Comparison of ENCODE assay signal across 23 cellular contexts in the genomic region with DNA sequence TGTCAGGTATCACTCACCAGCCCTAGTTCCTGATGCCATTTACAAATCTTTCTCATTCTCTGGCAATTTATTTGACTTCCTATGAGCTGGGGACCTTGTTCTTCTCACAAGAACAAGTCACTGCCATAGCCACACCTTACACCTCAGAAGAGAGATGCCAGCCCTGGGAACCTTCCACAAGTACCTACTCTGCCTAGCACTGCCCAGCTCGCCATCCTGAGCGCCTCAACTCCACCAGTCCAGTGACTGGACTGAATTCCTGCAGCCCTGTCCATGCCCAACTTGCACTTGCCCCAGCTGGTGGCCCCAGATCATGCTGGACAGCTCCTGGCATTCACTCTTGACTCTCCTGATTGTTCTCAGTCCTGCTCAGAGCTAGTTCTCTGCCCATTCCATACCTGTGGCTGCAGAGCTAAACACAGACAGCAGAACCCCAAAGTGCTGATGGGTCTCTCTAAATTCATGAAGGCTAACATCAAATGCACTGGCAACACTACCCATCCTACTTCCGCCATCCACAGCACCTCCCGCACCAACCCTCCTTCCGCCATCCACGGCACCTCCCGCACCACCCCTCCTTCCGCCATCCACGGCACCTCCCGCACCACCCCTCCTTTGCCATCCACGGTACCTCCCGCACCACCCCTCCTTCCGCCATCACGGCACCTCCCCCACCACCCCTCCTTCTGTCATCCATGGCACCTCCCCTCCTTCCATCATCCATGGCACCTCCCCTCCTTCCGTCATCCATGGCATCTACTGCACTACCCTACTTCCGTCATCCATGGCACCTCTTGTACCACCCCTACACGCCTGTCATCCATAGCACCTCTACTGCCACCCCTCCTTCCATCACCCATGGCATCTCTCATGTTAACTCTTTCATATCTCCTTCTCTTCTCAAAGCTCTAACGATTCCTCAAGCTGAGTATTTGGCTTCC. TPM values are rescaled to one million over a fixed set of nuclear protein-coding genes. Genes with fewer than 3 reads are reported as not detected.
A peak's percentile ranks its signal among the peaks of the same experiment; 100 is the strongest.
DNase-seq lines count a peak whose midpoint lies in the region; ATAC-seq and TF ChIP-seq lines count a peak whose summit lies in the region.
"Had no signal": no experiment of that assay in that cellular context is flagged by ENCODE, and none has a peak within 500 bp of the region (broad histone marks: within the 10 kb centered on the region; RNA-seq: fewer than 3 reads in every experiment).

No MANE protein-coding gene starts in this region.

- H4K20me1 ChIP-seq in OCI-LY1 (ENCODE audit: insufficient read depth, low read length) = no peaks in the 10 kb centered on the region
- H4K20me1 ChIP-seq: BLaER1 treated with 17β-estradiol and CSF1 and Interleukin-3, amounts not matched to agents 10 nM and 100 nM had no signal

- no peaks in the 10 kb centered on the region for H3K4me1 ChIP-seq in right cardiac atrium (ENCODE audit: control insufficient read depth, insufficient read depth, low read length)
- H3K4me1 ChIP-seq in OCI-LY1 (ENCODE audit: insufficient read depth, low read length, severe bottlenecking) = no peaks in the 10 kb centered on the region
- H3K4me1 ChIP-seq in aorta (ENCODE audit: control insufficient read depth in 1 of 2, insufficient read depth in 2 of 2, low read length in 2 of 2) = no peaks in the 10 kb centered on the region
- H3K4me1 ChIP-seq: BLaER1 treated with 17β-estradiol and CSF1 and Interleukin-3, amounts not matched to agents 10 nM and 100 nM had no signal

- peak overlapping the region; percentile 32; the same call in 1 of the 2 replicates for H3K4me2 ChIP-seq in OCI-LY1 (ENCODE audit: low read length)
- H3K4me2 ChIP-seq: BLaER1 treated with 17β-estradiol and CSF1 and Interleukin-3, amounts not matched to agents 10 nM and 100 nM had no signal

- H3K9me3 ChIP-seq in right cardiac atrium (ENCODE audit: control insufficient read depth, low read length) (no peaks in the 10 kb centered on the region), OCI-LY1 (ENCODE audit: low read length) (no peaks in the 10 kb centered on the region), aorta (ENCODE audit: control insufficient read depth, low read length) (no peaks in the 10 kb centered on the region)
- H3K9me3 ChIP-seq: BLaER1 treated with 17β-estradiol and CSF1 and Interleukin-3, amounts not matched to agents 10 nM and 100 nM; right atrium auricular region had no signal

- ATAC-seq in right cardiac atrium = peak in 1 of 2 donors; percentile 63
- no peak for ATAC-seq in Right ventricle myocardium inferior
- ATAC-seq in left lobe of liver = peak; percentile 22
- ATAC-seq in aorta (ENCODE audit: low FRiP score) = peak; percentile 81
- ATAC-seq: activated CD8-positive, alpha-beta T cell treated with anti-CD3 and anti-CD28 coated beads, Interleukin-2, amount 10 ng/mL, durations not matched to agents 7 days and 5 days; activated T-cell treated with anti-CD3 and anti-CD28 coated beads, Interleukin-2, amount 50 U/mL, for 4 hours; T-helper 17 cell had no signal

- no peaks in the 10 kb centered on the region for H3K9me2 ChIP-seq in OCI-LY1 (ENCODE audit: low read depth, low read length)

- H3F3A ChIP-seq in OCI-LY1 (ENCODE audit: insufficient read depth, low read length) = no peaks in the 10 kb centered on the region

- no peak for TF ChIP-seq CTCF in OCI-LY1 (IDR thresholded peaks at IDR 0.05; ENCODE audit: low read length)

- H3K79me2 ChIP-seq in OCI-LY1 (ENCODE audit: insufficient read depth, low read length) = no peaks in the 10 kb centered on the region

- DNase-seq in right cardiac atrium (peak in 2 of 3 donors; percentile 47 to 73), Right ventricle myocardium inferior (ENCODE audit: missing footprints) (no peak), left lobe of liver (ENCODE audit: low spot score) (no peak), aorta (peak in 1 of 2 donors; percentile 77), NCI-H526 treated with DMSO at 0.1 percent for 48 hours (lab: John Stamatoyannopoulos, UW) (no peak), MV-4-11 (lab: John Stamatoyannopoulos, UW) (no peak)
- DNase-seq in activated CD4-positive, alpha-beta T cell treated with anti-CD3 and anti-CD28 coated beads, Interleukin-2, amount 50 U/mL, for 1 hour = no peak
- DNase-seq: activated CD8-positive, alpha-beta T cell treated with anti-CD3 and anti-CD28 coated beads, Interleukin-2, amount 10 ng/mL, durations not matched to agents 7 days and 5 days; activated naive CD4-positive, alpha-beta T cell treated with anti-CD3 and anti-CD28 coated beads, Interleukin-2, amount 10 ng/mL, durations not matched to agents 7 days and 5 days; activated T-cell treated with anti-CD3 and anti-CD28 coated beads, Interleukin-2, amount 50 U/mL, for 4 hours; central memory CD4-positive, alpha-beta T cell; foreskin fibroblast; Kasumi-1; NCI-H1105 treated with DMSO at 0.1 percent for 48 hours; NCI-H510A; occipital lobe; SIG-M5; T-helper 17 cell had no signal

- no peak overlapping the region for H3K9ac ChIP-seq in OCI-LY1 (ENCODE audit: low read length)
- H3K9ac ChIP-seq: BLaER1 treated with 17β-estradiol and CSF1 and Interleukin-3, amounts not matched to agents 10 nM and 100 nM had no signal

- H3K27me3 ChIP-seq in right cardiac atrium (ENCODE audit: control insufficient read depth, insufficient read depth) (no peaks in the 10 kb centered on the region), OCI-LY1 (ENCODE audit: insufficient read depth, low read length) (peaks cover 17% of the 10 kb centered on the region; the same call in 1 of the 2 replicates), aorta (ENCODE audit: control insufficient read depth in 1 of 2, insufficient read depth in 2 of 2, low read length in 1 of 2) (no peaks in the 10 kb centered on the region)
- H3K27me3 ChIP-seq: BLaER1 treated with 17β-estradiol and CSF1 and Interleukin-3, amounts not matched to agents 10 nM and 100 nM; dorsolateral prefrontal cortex; right atrium auricular region had no signal

- WGBS in right cardiac atrium = 93% methylated on average over 18 of the region's 18 CpGs
- WGBS in aorta, 2 donors = 92 to 97% methylated on average over 18 of the region's 18 CpGs

- H3K4me3 ChIP-seq in right cardiac atrium (ENCODE audit: low read length) (no peak overlapping the region), OCI-LY1 (ENCODE audit: low read depth, low read length, poor library complexity, severe bottlenecking) (no peak overlapping the region), aorta (ENCODE audit: low read length in 2 of 2) (no peak overlapping the region)
- H3K4me3 ChIP-seq: BLaER1 treated with 17β-estradiol and CSF1 and Interleukin-3, amounts not matched to agents 10 nM and 100 nM; dorsolateral prefrontal cortex; lung; right atrium auricular region had no signal

- no peak overlapping the region for H2AFZ ChIP-seq in OCI-LY1 (ENCODE audit: low read length)

- H3K27ac ChIP-seq in right cardiac atrium (ENCODE audit: low read length) = no peak overlapping the region
- H3K27ac ChIP-seq in OCI-LY1 (ENCODE audit: low read depth, low read length, poor library complexity, severe bottlenecking) = no peak overlapping the region
- H3K27ac ChIP-seq in aorta (ENCODE audit: low read depth in 1 of 2, low read length in 2 of 2) = no peak overlapping the region
- H3K27ac ChIP-seq: BLaER1 treated with 17β-estradiol and CSF1 and Interleukin-3, amounts not matched to agents 10 nM and 100 nM; dorsolateral prefrontal cortex; right atrium auricular region had no signal

- intact Hi-C loops in right cardiac atrium (cut with DNase I) (no loop called here), Right ventricle myocardium inferior (cut with DNase I) (no loop called here), aorta (cut with DNase I) (no loop called here)

- H3K36me3 ChIP-seq in OCI-LY1 (ENCODE audit: insufficient read depth, low read length) (no peaks in the 10 kb centered on the region), aorta (ENCODE audit: control insufficient read depth in 1 of 2, insufficient read depth in 2 of 2, low read length in 1 of 2) (no peaks in the 10 kb centered on the region)

RNA-seq across cellular contexts. Expression of a gene that starts 23.6 kb away (rescaled TPM):
- total RNA-seq in right cardiac atrium (10 to 100 TPM; 11.2 to 25.2 (median 18.6) TPM), Right ventricle myocardium inferior (28.7 TPM), left lobe of liver (152 TPM), aorta (10 to 100 TPM; 45.8 to 51.6 TPM)
- polyA plus RNA-seq in right cardiac atrium (26.5 TPM), aorta (10 to 100 TPM; 36.7 to 49.3 TPM)

RNA-seq across cellular contexts. Expression of a gene that starts 52.0 kb away (rescaled TPM):
- total RNA-seq in right cardiac atrium (not detected), Right ventricle myocardium inferior (not detected), left lobe of liver (not detected), aorta (not detected)
- polyA plus RNA-seq in right cardiac atrium (not detected), aorta (not detected)
- total RNA-seq: activated CD8-positive, alpha-beta T cell treated with anti-CD3 and anti-CD28 coated beads, Interleukin-2, amount 10 ng/mL, durations not matched to agents 7 days and 5 days; activated T-cell treated with anti-CD3 and anti-CD28 coated beads, Interleukin-2, amount 50 U/mL, for 4 hours; lung; occipital lobe; right atrium auricular region; T-helper 17 cell had no signal
- polyA plus RNA-seq: lung had no signal

RNA-seq across cellular contexts. Expression of a gene that starts 57.7 kb away (rescaled TPM):
- total RNA-seq in right cardiac atrium (10 to 100 TPM in 3 of 4 donors, 1 to 10 TPM in 1; 9.3 to 11.1 (median 10.4) TPM), Right ventricle myocardium inferior (8.8 TPM), left lobe of liver (5.2 TPM), aorta (10 to 100 TPM; 11.9 to 13.0 TPM)
- polyA plus RNA-seq in right cardiac atrium (11.2 TPM), aorta (10 to 100 TPM in 1 of 2 donors, 1 to 10 TPM in 1; 8.3 to 26.9 TPM)

Comparison
In these comparisons a context has a peak if more than half of its experiments do, and no peak if none do; other contexts are left out.
1. DNase-seq: peak in right cardiac atrium (2 of 3); none in Right ventricle myocardium inferior (single experiment), left lobe of liver (single experiment), NCI-H526 treated with DMSO at 0.1 percent for 48 hours (single experiment), activated CD4-positive, alpha-beta T cell treated with anti-CD3 and anti-CD28 coated beads, Interleukin-2, amount 50 U/mL, for 1 hour (single experiment) and MV-4-11 (single experiment).